1 cellular context compared by ENCODE assay signal in the genomic region with DNA sequence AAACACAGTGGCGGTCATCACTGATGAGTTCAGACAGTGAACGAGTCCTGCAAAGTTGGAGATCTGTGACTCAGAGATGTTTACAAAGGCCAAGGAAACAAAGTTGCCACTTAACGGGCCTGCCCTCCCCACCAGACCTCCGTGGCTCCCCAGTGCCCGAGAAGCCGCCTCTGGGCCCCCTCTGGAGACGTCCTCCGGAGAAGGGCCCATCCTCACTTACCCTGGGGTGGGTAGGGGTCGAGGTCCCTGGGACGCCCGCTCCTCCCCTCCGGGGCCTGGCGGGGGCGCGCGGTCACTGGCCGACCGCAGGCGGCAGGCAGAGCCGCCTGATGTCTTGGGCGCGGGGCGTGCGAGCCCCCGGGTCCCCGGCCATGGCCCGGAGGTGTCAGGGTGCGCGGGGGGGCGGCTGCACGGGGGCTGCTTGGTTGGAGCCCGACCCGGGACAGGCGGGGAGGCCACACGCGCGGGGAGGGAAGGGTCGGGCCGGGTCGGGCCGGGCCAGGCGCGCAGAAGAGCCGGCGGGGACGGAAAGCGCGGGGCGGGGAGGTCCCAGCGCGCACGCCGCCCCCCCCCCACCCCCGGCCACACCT.
TF ChIP-seq lines count a peak whose summit lies in the region.

No MANE protein-coding gene starts in this region.

TF ChIP-seq in HepG2, 621 proteins besides CTCF, POLR2A, EP300 and RAD21 (continued from another document):
- TF ChIP-seq, protein P1, sequence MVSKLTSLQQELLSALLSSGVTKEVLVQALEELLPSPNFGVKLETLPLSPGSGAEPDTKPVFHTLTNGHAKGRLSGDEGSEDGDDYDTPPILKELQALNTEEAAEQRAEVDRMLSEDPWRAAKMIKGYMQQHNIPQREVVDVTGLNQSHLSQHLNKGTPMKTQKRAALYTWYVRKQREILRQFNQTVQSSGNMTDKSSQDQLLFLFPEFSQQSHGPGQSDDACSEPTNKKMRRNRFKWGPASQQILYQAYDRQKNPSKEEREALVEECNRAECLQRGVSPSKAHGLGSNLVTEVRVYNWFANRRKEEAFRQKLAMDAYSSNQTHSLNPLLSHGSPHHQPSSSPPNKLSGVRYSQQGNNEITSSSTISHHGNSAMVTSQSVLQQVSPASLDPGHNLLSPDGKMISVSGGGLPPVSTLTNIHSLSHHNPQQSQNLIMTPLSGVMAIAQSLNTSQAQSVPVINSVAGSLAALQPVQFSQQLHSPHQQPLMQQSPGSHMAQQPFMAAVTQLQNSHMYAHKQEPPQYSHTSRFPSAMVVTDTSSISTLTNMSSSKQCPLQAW (CRISPR knock-in tag; IDR thresholded peaks at IDR 0.05) = no peak
